In the genomic region with DNA sequence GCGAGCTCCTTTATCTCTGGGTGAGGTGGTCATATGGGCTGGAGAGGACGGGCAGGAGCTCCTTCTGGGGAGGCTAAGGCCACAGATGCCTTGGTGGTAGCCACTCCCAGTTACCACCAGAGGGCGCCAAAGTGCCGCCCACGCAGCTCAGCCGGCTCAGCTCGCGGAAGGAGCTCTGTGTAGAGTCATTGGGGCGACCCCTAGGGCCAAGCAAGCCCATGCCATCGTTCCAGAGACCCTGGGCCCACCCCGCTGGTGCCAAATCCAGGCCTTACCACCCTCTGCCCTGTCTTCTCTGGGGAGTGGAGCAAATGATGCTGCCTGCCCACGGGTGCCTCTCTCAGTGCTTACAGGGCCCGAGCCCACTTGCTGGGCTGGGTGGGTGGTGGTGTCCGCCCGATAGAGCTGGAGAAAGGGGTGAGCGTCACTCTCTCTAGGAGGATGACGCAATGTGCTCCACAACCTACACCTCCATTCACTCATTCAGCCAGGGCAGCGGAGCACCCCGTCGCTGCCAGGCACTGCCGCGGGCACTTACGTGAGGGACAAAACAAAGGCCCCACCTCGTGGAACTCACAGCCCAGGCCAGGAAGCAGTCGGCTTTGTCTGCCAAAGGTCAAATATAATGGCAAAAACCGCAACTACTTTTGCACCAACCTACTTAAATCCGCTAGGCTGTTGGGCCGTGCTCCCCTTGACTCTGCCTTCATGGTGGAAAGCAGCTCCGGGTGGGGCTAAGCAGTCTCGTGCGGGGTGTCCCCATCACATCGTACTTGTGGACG, we compare ENCODE assay signal across 1 cellular context.
TF ChIP-seq lines count a peak whose summit lies in the region.

No MANE protein-coding gene starts in this region.

TF ChIP-seq in IMR-90, 13 proteins besides CTCF, POLR2A, EP300 and RAD21:
- peak; percentile 64; the same call in 1 of the 2 replicates for TF ChIP-seq CEBPB (IDR thresholded peaks at IDR 0.05; ENCODE audit: low read depth, low read length)
- TF ChIP-seq SMC3 (IDR thresholded peaks at IDR 0.05; ENCODE audit: low read depth, low read length): peak; percentile 78
- no peak for TF ChIP-seq BHLHE40 (IDR thresholded peaks at IDR 0.05; ENCODE audit: low read depth, low read length)
- TF ChIP-seq MAZ (IDR thresholded peaks at IDR 0.05; ENCODE audit: borderline replicate concordance, low read depth, low read length): no peak; the same call in 1 of the 2 replicates
